1 cellular context compared by ENCODE assay signal in the genomic region with DNA sequence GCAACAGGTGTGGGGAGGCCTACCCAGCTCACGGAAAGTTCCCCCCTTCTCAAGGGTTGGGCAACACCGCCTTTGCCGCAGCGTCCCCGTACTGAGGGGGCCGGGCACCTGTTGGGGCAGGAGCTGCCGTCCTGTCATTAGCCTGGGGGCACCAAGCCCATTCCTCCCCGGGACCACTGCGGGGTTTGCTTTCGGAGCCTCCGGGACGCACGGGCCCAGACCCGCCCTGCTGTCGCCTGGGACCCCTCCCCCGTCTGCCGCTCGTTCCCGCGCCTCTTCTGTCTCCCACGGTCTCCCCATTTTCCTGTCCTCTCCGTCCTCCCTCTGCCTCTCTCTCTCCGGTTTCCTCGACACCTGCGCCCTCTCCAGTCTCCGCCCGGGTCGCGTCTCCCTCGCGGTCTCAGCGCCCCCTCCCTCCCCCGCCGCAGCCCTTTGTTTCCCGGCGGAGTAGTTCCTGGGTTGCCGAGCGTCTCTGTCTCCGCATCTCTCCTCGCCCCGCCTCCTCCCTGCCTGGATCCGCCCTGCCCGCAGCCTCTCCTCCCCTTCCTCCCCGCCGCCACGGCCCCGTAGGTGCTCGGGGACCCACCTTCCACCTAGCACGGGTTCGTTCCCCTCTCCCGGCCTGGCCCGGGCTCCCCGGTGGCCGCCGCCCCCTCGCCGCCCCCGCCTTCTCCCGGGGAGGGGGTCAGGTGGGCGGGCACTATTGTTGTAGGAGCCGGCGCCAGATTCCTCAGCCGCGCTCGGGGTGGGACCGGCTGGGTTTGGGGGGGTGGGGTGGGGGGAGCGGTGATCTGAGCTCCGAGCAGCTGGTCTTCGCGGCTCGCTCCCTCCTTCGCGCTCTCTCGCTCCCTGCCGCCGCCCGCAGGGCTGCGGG.
TF ChIP-seq lines count a peak whose summit lies in the region.

Gene CACNB3 (plus strand): TSS at position 540 of the 874 bp plus-strand sequence. CDS start 434 bp downstream, outside the sequence.

TF ChIP-seq in GM23338, 12 proteins besides CTCF, POLR2A, EP300 and RAD21:
- no peak for TF ChIP-seq ZNF114 (CRISPR knock-in tag; IDR thresholded peaks at IDR 0.05)
- TF ChIP-seq ZNF331 (CRISPR knock-in tag; IDR thresholded peaks at IDR 0.05; ENCODE audit: low read depth): no peak
- TF ChIP-seq STAT1 (IDR thresholded peaks at IDR 0.05; ENCODE audit: unreplicated experiment): no peak
- no peak for TF ChIP-seq JUNB (IDR thresholded peaks at IDR 0.05; ENCODE audit: unreplicated experiment)
- TF ChIP-seq EZH2phosphoT487 (IDR thresholded peaks at IDR 0.05; ENCODE audit: unreplicated experiment): no peak
- TF ChIP-seq POLR2AphosphoS5 (IDR thresholded peaks at IDR 0.05; ENCODE audit: low read depth): no peak
- TF ChIP-seq ETS1 (IDR thresholded peaks at IDR 0.05): 0 out of 2 replicates have a peak, but pooled peaks have one; percentile 31
- TF ChIP-seq EZH2 (IDR thresholded peaks at IDR 0.05; ENCODE audit: low read depth, unreplicated experiment): peak; percentile 52
